21 cellular contexts compared by ENCODE assay signal in the genomic region with DNA sequence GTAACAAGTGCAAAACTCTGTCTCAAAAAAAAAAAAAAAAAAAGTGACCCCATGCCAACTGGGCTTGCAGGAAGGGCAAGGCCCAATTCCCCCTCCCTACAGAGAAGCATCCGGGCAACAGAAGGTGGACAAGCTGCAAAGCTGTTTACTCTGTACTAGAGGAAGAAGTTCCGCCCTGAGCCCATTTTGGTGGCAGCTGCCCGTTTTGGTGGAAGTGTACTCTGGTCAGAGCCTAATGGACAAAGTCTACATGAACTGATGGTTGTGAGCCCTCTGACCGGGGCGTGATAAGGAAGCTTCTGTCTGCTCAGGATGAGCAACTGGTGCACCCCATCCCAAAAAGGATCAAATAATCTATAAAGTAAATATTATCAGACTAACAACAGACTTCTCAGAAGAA.
DNase-seq lines count a peak whose midpoint lies in the region; ATAC-seq, FAIRE-seq and TF ChIP-seq lines count a peak whose summit lies in the region.
"Had no signal": no experiment of that assay in that cellular context is flagged by ENCODE, and none has a peak within 500 bp of the region (broad histone marks: within the 10 kb centered on the region; RNA-seq: fewer than 3 reads in every experiment).

No MANE protein-coding gene starts in this region.

- no peaks in the 10 kb centered on the region for H3F3A ChIP-seq in PC-9 (ENCODE audit: insufficient read depth, low read depth)
- no peaks in the 10 kb centered on the region for H3F3A ChIP-seq in GM23338 (replicated peaks; ENCODE audit: low read depth)

- H3K4me1 ChIP-seq in right lobe of liver, result no peaks in the 10 kb centered on the region
- peaks cover 18% of the 10 kb centered on the region for H3K4me1 ChIP-seq in HepG2 (ENCODE audit: insufficient read depth, low read length)
- H3K4me1 ChIP-seq in small intestine (ENCODE audit: control insufficient read depth in 2 of 2, insufficient read depth in 1 of 2, low read depth in 1 of 2, low read length in 1 of 2), result no peaks in the 10 kb centered on the region
- H3K4me1 ChIP-seq in PC-9 (replicated peaks; ENCODE audit: insufficient read depth), result no peaks in the 10 kb centered on the region
- no peaks in the 10 kb centered on the region for H3K4me1 ChIP-seq in GM23338 (ENCODE audit: insufficient read depth)
- H3K4me1 ChIP-seq: BLaER1, Caco-2 had no signal

- H3K27me3 ChIP-seq in right lobe of liver, result no peaks in the 10 kb centered on the region
- H3K27me3 ChIP-seq in HepG2 (ENCODE audit: control insufficient read depth in 1 of 2, insufficient read depth in 2 of 2, low read length in 2 of 2), result no peaks in the 10 kb centered on the region
- no peaks in the 10 kb centered on the region for H3K27me3 ChIP-seq in small intestine (ENCODE audit: control insufficient read depth in 2 of 2, insufficient read depth in 2 of 2, low read length in 2 of 2)
- no peaks in the 10 kb centered on the region for H3K27me3 ChIP-seq in PC-9 (ENCODE audit: insufficient read depth, low read depth)
- no peaks in the 10 kb centered on the region for H3K27me3 ChIP-seq in GM23338 (ENCODE audit: insufficient read depth)
- H3K27me3 ChIP-seq: BLaER1 had no signal

- no peak overlapping the region for H2AFZ ChIP-seq in HepG2 (ENCODE audit: low read length)
- H2AFZ ChIP-seq in PC-9, result no peak overlapping the region
- no peak overlapping the region for H2AFZ ChIP-seq in GM23338
- H2AFZ ChIP-seq: GM23248 had no signal

- no peaks in the 10 kb centered on the region for H3K27me3 Mint-ChIP-seq in GM23338 (ENCODE audit: insufficient read depth, low read depth, poor library complexity)
- H3K27me3 Mint-ChIP-seq: B cell; CD4-positive, CD25-positive, alpha-beta regulatory T cell had no signal

- H3K9me3 ChIP-seq in right lobe of liver (no peaks in the 10 kb centered on the region), HepG2 (ENCODE audit: low read length) (peaks cover 4% of the 10 kb centered on the region; the same call in 1 of the 2 replicates), small intestine (ENCODE audit: control insufficient read depth, low read depth) (no peaks in the 10 kb centered on the region), PC-9 (ENCODE audit: insufficient read depth, low read depth) (no peaks in the 10 kb centered on the region)
- H3K9me3 ChIP-seq: Caco-2 had no signal

- H3K4me3 ChIP-seq in right lobe of liver (no peak overlapping the region), HepG2 (replicated peaks in 1 of 3; ENCODE audit: insufficient read depth in 1 of 3, low read depth in 2 of 3, low read length in 3 of 3) (no peak overlapping the region), small intestine (ENCODE audit: low read depth in 1 of 2, low read length in 2 of 2) (no peak overlapping the region), PC-9 (no peak overlapping the region), GM23338 (no peak overlapping the region)
- H3K4me3 ChIP-seq: BLaER1, GM23248 had no signal

- no peak for TF ChIP-seq RAD21 in HepG2 (CRISPR knock-in tag; IDR thresholded peaks at IDR 0.05)

- no peak overlapping the region for H3K4me3 Mint-ChIP-seq in GM23338
- H3K4me3 Mint-ChIP-seq: B cell; CD4-positive, CD25-positive, alpha-beta regulatory T cell; CD8-positive, alpha-beta T cell; H9 had no signal

- H3K4me1 Mint-ChIP-seq in GM23338, result no peaks in the 10 kb centered on the region
- H3K4me1 Mint-ChIP-seq: H9 had no signal

- H3K9ac ChIP-seq in HepG2 (ENCODE audit: insufficient read depth, low read depth, low read length), result no peak overlapping the region
- H3K9ac ChIP-seq: BLaER1, GM23248 had no signal

- FAIRE-seq in HepG2 (lab: Jason Lieb, UNC) (no peak), small intestine (lab: Jason Lieb, UNC) (no peak)
- FAIRE-seq: A204.1, G401.6 had no signal

- BruUV-seq in HepG2 (replicated peaks; lab: Mats Ljungman, UMichigan) (no TSS peak), PC-9 (replicated peaks; lab: Mats Ljungman, UMichigan) (no TSS peak)

- H3K27ac ChIP-seq in right lobe of liver (no peak overlapping the region), HepG2 (ENCODE audit: extremely low read length, insufficient read depth, low read length) (no peak overlapping the region), small intestine (ENCODE audit: low read depth in 1 of 2, low read length in 1 of 2) (no peak overlapping the region), PC-9 (no peak overlapping the region), GM23338 (ENCODE audit: low read depth) (no peak overlapping the region)
- H3K27ac ChIP-seq: 22Rv1, BLaER1, C4-2B, GM23248 had no signal

- H3K9me2 ChIP-seq in PC-9 (ENCODE audit: insufficient read depth) (no peaks in the 10 kb centered on the region), GM23338 (ENCODE audit: insufficient read depth) (no peaks in the 10 kb centered on the region)

- peaks cover 73% of the 10 kb centered on the region for H3K36me3 Mint-ChIP-seq in GM23338 (ENCODE audit: low read depth)

- H3K27ac Mint-ChIP-seq in GM23338, result no peak overlapping the region

- WGBS in right lobe of liver (ENCODE audit: insufficient coverage, low coverage, low lambda C conversion rate, missing lambda C conversion rate), result 30% methylated on average over 3 of the region's 5 CpGs
- WGBS in HepG2 (ENCODE audit: low lambda C conversion rate), result 86% methylated on average over 5 of the region's 5 CpGs
- 75 to 87% (median 84%) methylated on average over 5 of the region's 5 CpGs for whole genome bisulfite sequencing in small intestine, 3 donors

- no peak for DNase-seq in right lobe of liver
- no peak for DNase-seq in HepG2 (ENCODE audit: low spot score)
- DNase-seq in left colon, result no peak
- peak; percentile 13 for DNase-seq in small intestine
- DNase-seq in PC-9, result no peak
- no peak for DNase-seq in NCI-H1092 (lab: John Stamatoyannopoulos, UW)
- DNase-seq in GM23338 (ENCODE audit: low spot score), result no peak
- DNase-seq: Caco-2; CD4-positive, CD25-positive, alpha-beta regulatory T cell; CD8-positive, alpha-beta T cell; DMS153; DND-41; GM23248; H9 had no signal

- TF ChIP-seq POLR2A in right lobe of liver (IDR thresholded peaks at IDR 0.05), result no peak
- TF ChIP-seq POLR2A in HepG2 (IDR thresholded peaks at IDR 0.05; ENCODE audit: insufficient read depth in 1 of 2, low read depth in 2 of 2, low read length in 2 of 2), result no peak

- no peak for TF ChIP-seq EP300 in HepG2 (IDR thresholded peaks at IDR 0.05; ENCODE audit: low read depth in 2 of 2, low read length in 2 of 2)
- TF ChIP-seq EP300 in HepG2 (CRISPR knock-in tag; IDR thresholded peaks at IDR 0.05; ENCODE audit: borderline replicate concordance), result no peak

- H3K36me3 ChIP-seq in right lobe of liver (peaks cover 0 to 22% (median 10%) of the 10 kb centered on the region in 4 donors), HepG2 (replicated peaks in 1 of 2; ENCODE audit: control insufficient read depth in 1 of 2, insufficient read depth in 2 of 2, low read length in 2 of 2) (peaks cover 4 to 53% of the 10 kb centered on the region in 2 experiments; a peak in 4 of 5 replicates), small intestine (ENCODE audit: control insufficient read depth in 2 of 2, insufficient read depth in 2 of 2, low read length in 2 of 2) (peaks cover 2 to 7% of the 10 kb centered on the region in 2 donors), PC-9 (ENCODE audit: low read depth) (no peaks in the 10 kb centered on the region), GM23338 (ENCODE audit: insufficient read depth) (peaks cover 20% of the 10 kb centered on the region)

- TF ChIP-seq CTCF in right lobe of liver (IDR thresholded peaks at IDR 0.05) (no peak), HepG2 (CRISPR knock-in tag; IDR thresholded peaks at IDR 0.05) (no peak), PC-9 (conservative IDR thresholded peaks at IDR 0.05) (no peak), GM23338 (conservative IDR thresholded peaks at IDR 0.05; ENCODE audit: low read depth in 2 of 2) (no peak)

- CTCF ChIA-PET in HepG2 (lab: Yijun Ruan, JAX; ENCODE audit: low intra/inter-chr PET ratio, low total read pairs) (no interaction called here), PC-9 (lab: Charles Lee) (no interaction called here)

- POLR2A ChIA-PET in HepG2 (lab: Yijun Ruan, JAX) (no interaction called here), PC-9 (lab: Charles Lee; ENCODE audit: unreplicated experiment) (no interaction called here)

- peak; percentile 61 to 76 (median 64) for ATAC-seq in right lobe of liver
- no peak for ATAC-seq in HepG2
- ATAC-seq in left colon, result peak; percentile 64
- ATAC-seq in GM23338, result no peak
- ATAC-seq: CD8-positive, alpha-beta T cell; HCT116 had no signal

- peaks cover 5% of the 10 kb centered on the region for H3K79me2 ChIP-seq in HepG2 (ENCODE audit: insufficient read depth, low read length)
- H3K79me2 ChIP-seq in PC-9 (ENCODE audit: low read depth), result no peaks in the 10 kb centered on the region
- H3K79me2 ChIP-seq in GM23338 (replicated peaks; ENCODE audit: insufficient read depth), result peaks cover 34% of the 10 kb centered on the region

- H3K4me2 ChIP-seq in HepG2 (ENCODE audit: low read depth, low read length) (no peak overlapping the region), PC-9 (no peak overlapping the region), GM23338 (no peak overlapping the region)
- H3K4me2 ChIP-seq: BLaER1 had no signal

- intact Hi-C loops in right lobe of liver (cut with DNase I) (no loop called here), HepG2 (cut with micrococcal nuclease; ENCODE audit: unreplicated experiment) (no loop called here), left colon (cut with DNase I, micrococcal nuclease) (no loop called here), PC-9 (cut with micrococcal nuclease; ENCODE audit: unreplicated experiment) (no loop called here)

- in situ Hi-C loops in HepG2 (cut with HindIII; ENCODE audit: extremely low pct_ligation_motif_present, low pct_unique_long_range_greater_than_20kb), result no loop called here

- H3K9me3 Mint-ChIP-seq in GM23338, result no peaks in the 10 kb centered on the region

- H4K20me1 ChIP-seq in HepG2 (ENCODE audit: insufficient read depth, low read length), result no peaks in the 10 kb centered on the region
- no peaks in the 10 kb centered on the region for H4K20me1 ChIP-seq in PC-9 (ENCODE audit: insufficient read depth)
- H4K20me1 ChIP-seq in GM23338 (replicated peaks; ENCODE audit: insufficient read depth), result no peaks in the 10 kb centered on the region; the same call in 1 of the 2 replicates

TF ChIP-seq in HepG2, 621 proteins besides CTCF, POLR2A, EP300 and RAD21 (continues in another document):
- TF ChIP-seq SSRP1 (CRISPR knock-in tag; IDR thresholded peaks at IDR 0.05) (no peak), ZNF230 (CRISPR knock-in tag; IDR thresholded peaks at IDR 0.05) (no peak), TBX3 (IDR thresholded peaks at IDR 0.05; ENCODE audit: borderline replicate concordance) (no peak), RAD51 (IDR thresholded peaks at IDR 0.05; ENCODE audit: borderline replicate concordance) (no peak)

TF ChIP-seq in GM23338, 12 proteins besides CTCF, POLR2A, EP300 and RAD21 (continues in another document):
- TF ChIP-seq POLR2AphosphoS5 (IDR thresholded peaks at IDR 0.05; ENCODE audit: low read depth), result no peak
- TF ChIP-seq, protein P1, sequence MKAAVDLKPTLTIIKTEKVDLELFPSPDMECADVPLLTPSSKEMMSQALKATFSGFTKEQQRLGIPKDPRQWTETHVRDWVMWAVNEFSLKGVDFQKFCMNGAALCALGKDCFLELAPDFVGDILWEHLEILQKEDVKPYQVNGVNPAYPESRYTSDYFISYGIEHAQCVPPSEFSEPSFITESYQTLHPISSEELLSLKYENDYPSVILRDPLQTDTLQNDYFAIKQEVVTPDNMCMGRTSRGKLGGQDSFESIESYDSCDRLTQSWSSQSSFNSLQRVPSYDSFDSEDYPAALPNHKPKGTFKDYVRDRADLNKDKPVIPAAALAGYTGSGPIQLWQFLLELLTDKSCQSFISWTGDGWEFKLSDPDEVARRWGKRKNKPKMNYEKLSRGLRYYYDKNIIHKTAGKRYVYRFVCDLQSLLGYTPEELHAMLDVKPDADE (IDR thresholded peaks at IDR 0.05), result no peak

Comparison
In these comparisons a context has a peak if more than half of its experiments do, and no peak if none do; other contexts are left out.
1. ATAC-seq: peak in right lobe of liver (4 of 4) and left colon (single experiment); none in HepG2 (single experiment) and GM23338 (single experiment).